1 cellular context compared by ENCODE assay signal in the genomic region with DNA sequence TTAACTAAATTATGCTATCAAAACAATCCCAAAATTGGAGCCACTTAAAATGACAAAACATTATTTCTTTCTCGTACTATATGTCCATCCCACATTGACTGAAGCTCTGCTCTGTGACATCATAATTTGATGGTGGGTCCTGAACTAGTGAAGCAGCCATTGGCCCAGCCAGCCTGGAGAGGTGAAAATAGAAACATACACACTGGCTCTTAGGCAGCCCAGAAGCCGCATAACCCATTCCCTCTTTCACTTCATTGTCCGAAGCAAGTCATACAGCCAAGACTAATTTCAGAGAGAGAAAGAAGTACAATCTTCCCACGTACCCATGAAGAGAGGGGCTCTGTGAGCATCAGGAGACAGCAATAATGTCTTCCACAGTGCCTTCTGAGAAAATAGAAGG.
TF ChIP-seq lines count a peak whose summit lies in the region.

No MANE protein-coding gene starts in this region.

TF ChIP-seq in GM23338, 12 proteins besides CTCF, POLR2A, EP300 and RAD21 (continued from another document):
- TF ChIP-seq ZNF462 (CRISPR knock-in tag; IDR thresholded peaks at IDR 0.05) (no peak), EZH2 (IDR thresholded peaks at IDR 0.05; ENCODE audit: low read depth, unreplicated experiment) (no peak), POLR2AphosphoS5 (IDR thresholded peaks at IDR 0.05; ENCODE audit: low read depth) (no peak)
- TF ChIP-seq, protein P1, sequence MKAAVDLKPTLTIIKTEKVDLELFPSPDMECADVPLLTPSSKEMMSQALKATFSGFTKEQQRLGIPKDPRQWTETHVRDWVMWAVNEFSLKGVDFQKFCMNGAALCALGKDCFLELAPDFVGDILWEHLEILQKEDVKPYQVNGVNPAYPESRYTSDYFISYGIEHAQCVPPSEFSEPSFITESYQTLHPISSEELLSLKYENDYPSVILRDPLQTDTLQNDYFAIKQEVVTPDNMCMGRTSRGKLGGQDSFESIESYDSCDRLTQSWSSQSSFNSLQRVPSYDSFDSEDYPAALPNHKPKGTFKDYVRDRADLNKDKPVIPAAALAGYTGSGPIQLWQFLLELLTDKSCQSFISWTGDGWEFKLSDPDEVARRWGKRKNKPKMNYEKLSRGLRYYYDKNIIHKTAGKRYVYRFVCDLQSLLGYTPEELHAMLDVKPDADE (IDR thresholded peaks at IDR 0.05) = no peak
